23 cellular contexts compared by ENCODE assay signal in genomic region chr3:183958775-183959174, GRCh38. TPM values are rescaled to one million over a fixed set of nuclear protein-coding genes. Genes with fewer than 3 reads are reported as not detected.
DNase-seq lines count a peak whose midpoint lies in the region; ATAC-seq and TF ChIP-seq lines count a peak whose summit lies in the region.
"Had no signal": no experiment of that assay in that cellular context is flagged by ENCODE, and none has a peak within 500 bp of the region (broad histone marks: within the 10 kb centered on the region; RNA-seq: fewer than 3 reads in every experiment).

No MANE protein-coding gene starts in this region.

- TF ChIP-seq CTCF in GM23338 (conservative IDR thresholded peaks at IDR 0.05; ENCODE audit: low read depth in 2 of 2) (no peak), PC-9 (conservative IDR thresholded peaks at IDR 0.05) (no peak), gastrocnemius medialis (IDR thresholded peaks at IDR 0.05 in 4 of 5, conservative IDR thresholded peaks at IDR 0.05 in 1 of 5) (no peak)

- H3K4me1 Mint-ChIP-seq in GM23338 = peaks cover 13% of the 10 kb centered on the region
- H3K4me1 Mint-ChIP-seq: activated naive CD8-positive, alpha-beta T cell treated with anti-CD3 and anti-CD28 coated beads for 36 hours had no signal

- peaks cover 11% of the 10 kb centered on the region for H3K4me1 ChIP-seq in GM23338 (ENCODE audit: insufficient read depth)
- peaks cover 46% of the 10 kb centered on the region for H3K4me1 ChIP-seq in PC-9 (replicated peaks; ENCODE audit: insufficient read depth)
- H3K4me1 ChIP-seq in gastrocnemius medialis = no peaks in the 10 kb centered on the region
- H3K4me1 ChIP-seq: uterus had no signal

- CTCF ChIA-PET in PC-9 (lab: Charles Lee) = no interaction called here

- H3K9me3 Mint-ChIP-seq in GM23338 = no peaks in the 10 kb centered on the region; the same call in 2 of the 3 replicates
- H3K9me3 Mint-ChIP-seq: activated naive CD8-positive, alpha-beta T cell treated with anti-CD3 and anti-CD28 coated beads for 36 hours; CD4-positive, alpha-beta T cell; natural killer cell treated with Interleukin-12 subunit alpha and Interleukin-12 subunit beta and Interleukin-15 and Interleukin-18, amount 100 ng/mL, for 72 hours had no signal

- no peaks in the 10 kb centered on the region; the same call in 1 of the 2 replicates for H4K20me1 ChIP-seq in GM23338 (replicated peaks; ENCODE audit: insufficient read depth)
- H4K20me1 ChIP-seq in PC-9 (ENCODE audit: insufficient read depth) = no peaks in the 10 kb centered on the region

- in situ Hi-C loops in gastrocnemius medialis (cut with MboI; ENCODE audit: low sequenced_read_pairs in 4 of 4) = no loop called here

- H3K9me2 ChIP-seq in GM23338 (ENCODE audit: insufficient read depth) = no peaks in the 10 kb centered on the region
- no peaks in the 10 kb centered on the region for H3K9me2 ChIP-seq in PC-9 (ENCODE audit: insufficient read depth)

- peaks cover 4% of the 10 kb centered on the region for H3K27me3 Mint-ChIP-seq in GM23338 (ENCODE audit: insufficient read depth, low read depth, poor library complexity)
- H3K27me3 Mint-ChIP-seq: activated naive CD8-positive, alpha-beta T cell treated with anti-CD3 and anti-CD28 coated beads for 36 hours; CD4-positive, alpha-beta T cell; natural killer cell treated with Interleukin-12 subunit alpha and Interleukin-12 subunit beta and Interleukin-15 and Interleukin-18, amount 100 ng/mL, for 72 hours had no signal

- peak overlapping the region; percentile 20; the same call in 1 of the 2 replicates for H3K27ac Mint-ChIP-seq in GM23338
- H3K27ac Mint-ChIP-seq: activated naive CD8-positive, alpha-beta T cell treated with anti-CD3 and anti-CD28 coated beads for 36 hours; CD4-positive, alpha-beta T cell; natural killer cell treated with Interleukin-12 subunit alpha and Interleukin-12 subunit beta and Interleukin-15 and Interleukin-18, amount 100 ng/mL, for 72 hours had no signal

- H3K9me3 ChIP-seq in PC-9 (ENCODE audit: insufficient read depth, low read depth) (no peaks in the 10 kb centered on the region), gastrocnemius medialis (no peaks in the 10 kb centered on the region)
- H3K9me3 ChIP-seq: ovary, uterus had no signal

- H3K79me2 ChIP-seq in GM23338 (replicated peaks; ENCODE audit: insufficient read depth) (no peaks in the 10 kb centered on the region), PC-9 (ENCODE audit: low read depth) (0 out of 2 replicates have a peak, but pooled peaks cover 2% of the 10 kb centered on the region)

- POLR2A ChIA-PET in PC-9 (lab: Charles Lee; ENCODE audit: unreplicated experiment) = no interaction called here

- H2AFZ ChIP-seq in GM23338 (no peak overlapping the region), PC-9 (no peak overlapping the region)

- no peak for TF ChIP-seq POLR2A in gastrocnemius medialis (IDR thresholded peaks at IDR 0.05)

- H3K27me3 ChIP-seq in GM23338 (ENCODE audit: insufficient read depth) (no peaks in the 10 kb centered on the region), PC-9 (ENCODE audit: insufficient read depth, low read depth) (no peaks in the 10 kb centered on the region), gastrocnemius medialis (no peaks in the 10 kb centered on the region)
- H3K27me3 ChIP-seq: ovary, uterus had no signal

- DNase-seq in GM23338 (ENCODE audit: low spot score) = no peak
- DNase-seq in PC-9 = peak in 1 of 2 experiments; percentile 57
- DNase-seq in epithelial cell of prostate (ENCODE audit: low read depth, low spot score) = peak; percentile 82
- no peak for DNase-seq in gastrocnemius medialis
- no peak for DNase-seq in GM19240 (ENCODE audit: insufficient read length, low spot score)
- no peak for DNase-seq in central memory CD4-positive, alpha-beta T cell
- DNase-seq: activated CD4-positive, alpha-beta T cell treated with anti-CD3 and anti-CD28 coated beads, Interleukin-2, amount 50 U/mL, for 48 hours; activated CD4-positive, CD25-positive, alpha-beta regulatory T cell; activated naive CD8-positive, alpha-beta T cell treated with anti-CD3 and anti-CD28 coated beads for 36 hours; CD4-positive, alpha-beta T cell; effector CD4-positive, alpha-beta T cell; HCEC 1CT; left cardiac atrium; mesendoderm; NCI-H1436 treated with DMSO at 0.1 percent for 48 hours; NCI-H524 treated with DMSO at 0.1 percent for 48 hours; ovary; right cardiac atrium; stimulated activated CD8-positive, alpha-beta memory T cell treated with anti-CD3 and anti-CD28 coated beads, Interleukin-4, amount 100 ng/mL, for 48 hours; T-helper 9 cell; uterus had no signal

- intact Hi-C loops in PC-9 (cut with micrococcal nuclease; ENCODE audit: unreplicated experiment) = loop anchor here (2.0 kb wide), 1 partner anchor 48 kb away; no protein-coding TSS in a partner anchor
- intact Hi-C loops in gastrocnemius medialis (cut with DNase I; ENCODE audit: low total_unique reads) = no loop called here

- H3K36me3 ChIP-seq in GM23338 (ENCODE audit: insufficient read depth) (peaks cover 3% of the 10 kb centered on the region; the same call in 1 of the 2 replicates), PC-9 (ENCODE audit: low read depth) (peaks cover 55% of the 10 kb centered on the region), gastrocnemius medialis (peaks cover 3 to 83% of the 10 kb centered on the region in 2 donors)
- H3K36me3 ChIP-seq: ovary, uterus had no signal

- ATAC-seq in GM23338 (no peak), gastrocnemius medialis (no peak), GM21447 (IDR thresholded peaks at IDR 0.05; ENCODE audit: unreplicated experiment) (no peak)
- ATAC-seq: left cardiac atrium, right cardiac atrium had no signal

- H3K4me2 ChIP-seq in GM23338 = no peak overlapping the region
- H3K4me2 ChIP-seq in PC-9 = peak overlapping the region; percentile 29

- H3F3A ChIP-seq in GM23338 (replicated peaks; ENCODE audit: low read depth) = peaks cover 27% of the 10 kb centered on the region
- peaks cover 70% of the 10 kb centered on the region for H3F3A ChIP-seq in PC-9 (ENCODE audit: insufficient read depth, low read depth)

- no peak overlapping the region; the same call in 1 of the 2 replicates for H3K27ac ChIP-seq in GM23338 (ENCODE audit: low read depth)
- peak overlapping the region; percentile 92 for H3K27ac ChIP-seq in PC-9
- H3K27ac ChIP-seq in epithelial cell of prostate = peak overlapping the region; percentile 76
- peak overlapping the region in 3 of 4 donors; percentile 4 to 32 (median 24) for H3K27ac ChIP-seq in gastrocnemius medialis
- H3K27ac ChIP-seq: ovary, uterus had no signal

- H3K4me3 Mint-ChIP-seq in GM23338 = no peak overlapping the region
- H3K4me3 Mint-ChIP-seq: activated naive CD8-positive, alpha-beta T cell treated with anti-CD3 and anti-CD28 coated beads for 36 hours; CD4-positive, alpha-beta T cell; natural killer cell treated with Interleukin-12 subunit alpha and Interleukin-12 subunit beta and Interleukin-15 and Interleukin-18, amount 100 ng/mL, for 72 hours had no signal

- H3K36me3 Mint-ChIP-seq in GM23338 (ENCODE audit: low read depth) = peaks cover 33% of the 10 kb centered on the region

- H3K4me3 ChIP-seq in GM23338 (no peak overlapping the region), PC-9 (no peak overlapping the region), gastrocnemius medialis (no peak overlapping the region)
- H3K4me3 ChIP-seq: ovary, uterus had no signal

- BruUV-seq in PC-9 (replicated peaks; lab: Mats Ljungman, UMichigan) = TSS peak; percentile 64

RNA-seq across cellular contexts. Expression of gene ABCC5, which starts 58.9 kb away (rescaled TPM):
- 38.5 and 39.9 TPM in 2 replicates for total RNA-seq in GM23338 (2014; rRNA removed; shearing (Covaris generic))
- polyA plus RNA-seq in GM23338 (2016; fragmentation: Nextera tagmentation; extraction: Ambion mirVana) = 14.0 TPM in 2 replicates
- total RNA-seq in PC-9 (2021) (133 and 151 TPM in 2 replicates), gastrocnemius medialis (10 to 100 TPM; 20.4 to 52.2 (median 39.5) TPM)
